ENCODE assay signal across 20 cellular contexts in the genomic region with DNA sequence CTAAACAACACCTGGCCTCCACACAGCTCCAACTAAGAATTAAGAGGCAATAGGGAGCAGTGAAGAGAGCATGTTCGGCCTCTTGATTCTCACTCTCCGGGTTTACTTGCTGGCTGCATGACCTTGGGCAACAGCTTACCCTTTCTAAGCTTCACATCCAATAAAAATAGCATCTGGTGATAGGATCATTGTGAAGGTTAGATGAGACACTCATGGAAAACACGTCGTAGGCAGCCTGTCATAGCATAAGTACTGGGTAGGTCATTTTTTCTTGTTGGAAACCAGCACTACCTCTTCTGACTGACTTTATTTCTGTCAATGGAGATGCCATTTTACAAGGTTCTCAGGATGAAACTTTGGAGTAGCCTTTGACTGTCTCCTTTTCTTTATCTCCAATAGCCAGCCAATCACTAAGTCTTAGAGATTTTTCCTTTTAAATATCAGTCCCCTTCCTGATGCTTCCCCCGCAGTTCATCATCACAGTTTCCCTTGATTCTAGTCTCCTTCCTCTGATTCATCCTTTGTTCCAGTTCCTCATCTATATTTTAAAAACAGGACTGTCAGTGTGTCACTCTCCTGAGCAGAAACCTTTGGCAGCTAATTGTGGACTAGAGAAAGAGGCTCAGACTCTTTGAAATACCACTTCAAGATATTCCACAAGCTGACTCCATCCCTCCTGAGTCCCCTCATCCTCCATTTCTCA.
DNase-seq lines count a peak whose midpoint lies in the region; ATAC-seq and TF ChIP-seq lines count a peak whose summit lies in the region.
"Had no signal": no experiment of that assay in that cellular context is flagged by ENCODE, and none has a peak within 500 bp of the region (broad histone marks: within the 10 kb centered on the region; RNA-seq: fewer than 3 reads in every experiment).

No MANE protein-coding gene starts in this region.

- TF ChIP-seq CTCF in lower lobe of right lung (IDR thresholded peaks at IDR 0.05), result no peak

- intact Hi-C loops in lower lobe of right lung (cut with DNase I), result no loop called here

- no peak overlapping the region for H3K4me3 ChIP-seq in lower lobe of right lung
- H3K4me3 ChIP-seq: BLaER1, GM12878, GM23248 had no signal

- ATAC-seq in GM18873 (IDR thresholded peaks at IDR 0.05; ENCODE audit: low FRiP score, unreplicated experiment), result no peak
- no peak for ATAC-seq in lower lobe of right lung
- ATAC-seq: GM12878, HCT116 had no signal

- no peaks in the 10 kb centered on the region for H3K27me3 ChIP-seq in lower lobe of right lung (ENCODE audit: low read depth)
- H3K27me3 ChIP-seq: BLaER1 had no signal

- H3K36me3 ChIP-seq in lower lobe of right lung, result peaks cover 7% of the 10 kb centered on the region
- H3K36me3 ChIP-seq: BLaER1 had no signal

- no peaks in the 10 kb centered on the region for H3K9me3 ChIP-seq in lower lobe of right lung
- H3K9me3 ChIP-seq: BLaER1 had no signal

- no peaks in the 10 kb centered on the region for H3K4me1 ChIP-seq in lower lobe of right lung

- no peak overlapping the region for H3K27ac ChIP-seq in lower lobe of right lung
- H3K27ac ChIP-seq: 22Rv1, BLaER1, GM23248 had no signal

- peak; percentile 57 for DNase-seq in NCI-H82 (lab: John Stamatoyannopoulos, UW)
- DNase-seq in NCI-H82 treated with DMSO at 0.1 percent for 48 hours (lab: John Stamatoyannopoulos, UW; ENCODE audit: unreplicated experiment), result no peak
- DNase-seq in dermis blood vessel endothelial cell, result peak; percentile 50
- peak; percentile 8 for DNase-seq in kidney tubule cell (ENCODE audit: low spot score)
- peak; percentile 44 for DNase-seq in pulmonary artery endothelial cell (ENCODE audit: low read depth, low spot score)
- DNase-seq in ureter (ENCODE audit: low spot score), result no peak
- no peak for DNase-seq in lower lobe of right lung
- DNase-seq: CD4-positive, alpha-beta T cell; CD8-positive, alpha-beta memory T cell; DMS 273 treated with DMSO at 0.1 percent for 48 hours; DMS79; EL; GDM1; GM23248; H7 had no signal

Comparison
In these comparisons a context has a peak if more than half of its experiments do, and no peak if none do; other contexts are left out.
1. DNase-seq: peak in NCI-H82 (single experiment), dermis blood vessel endothelial cell (single experiment), kidney tubule cell (single experiment) and pulmonary artery endothelial cell (single experiment); none in NCI-H82 treated with DMSO at 0.1 percent for 48 hours (single experiment), ureter (single experiment) and lower lobe of right lung (single experiment).